ENCODE assay signal across 8 cellular contexts in genomic region chr2:121897335-121897970, GRCh38.
DNase-seq lines count a peak whose midpoint lies in the region; ATAC-seq and TF ChIP-seq lines count a peak whose summit lies in the region.

No MANE protein-coding gene starts in this region.

- H3K4me1 ChIP-seq in RWPE2 (ENCODE audit: insufficient read depth, poor library complexity, severe bottlenecking), result peaks cover 3% of the 10 kb centered on the region

- H3K27me3 Mint-ChIP-seq in activated naive CD4-positive, alpha-beta T cell treated with anti-CD3 and anti-CD28 coated beads, Interleukin-2, amount 10 ng/mL, durations not matched to agents 7 days and 5 days, result no peaks in the 10 kb centered on the region

- no peak overlapping the region for H3K27ac ChIP-seq in RWPE2 (ENCODE audit: poor library complexity, severe bottlenecking)

- DNase-seq in activated naive CD4-positive, alpha-beta T cell treated with anti-CD3 and anti-CD28 coated beads, Interleukin-2, amount 10 ng/mL, durations not matched to agents 7 days and 5 days, result peak; percentile 25
- DNase-seq in activated naive CD4-positive, alpha-beta T cell treated with anti-CD3 and anti-CD28 coated beads, Interleukin-2, amount 50 U/mL, for 16 hours, result no peak
- DNase-seq in HS-27A (ENCODE audit: low read depth), result peak; percentile 55
- DNase-seq in RWPE2 (ENCODE audit: low spot score), result no peak
- peak; percentile 15 for DNase-seq in iPS DF 19.7 (ENCODE audit: low read depth, low spot score)
- no peak for DNase-seq in ureter (ENCODE audit: low spot score)

- no peak overlapping the region for H3K27ac Mint-ChIP-seq in activated naive CD4-positive, alpha-beta T cell treated with anti-CD3 and anti-CD28 coated beads, Interleukin-2, amount 10 ng/mL, durations not matched to agents 7 days and 5 days

- peak; percentile 92 for ATAC-seq in GM21526 (IDR thresholded peaks at IDR 0.05; ENCODE audit: low FRiP score, unreplicated experiment)
- ATAC-seq in RWPE2 (ENCODE audit: low read depth), result peak; percentile 38; the same call in 1 of the 3 replicates
- no peak for ATAC-seq in HG03135 (IDR thresholded peaks at IDR 0.05; ENCODE audit: unreplicated experiment)

- H3K27me3 ChIP-seq in RWPE2 (ENCODE audit: insufficient read depth, poor library complexity, severe bottlenecking), result no peaks in the 10 kb centered on the region

- CTCF ChIA-PET in activated naive CD4-positive, alpha-beta T cell treated with anti-CD3 and anti-CD28 coated beads, Interleukin-2, amount 10 ng/mL, durations not matched to agents 7 days and 5 days (lab: Charles Lee), result interaction anchor here (0.7 to 0.8 kb wide), 3 partner anchors 9 to 30 kb away, joined by 3 to 5 read pairs (median 3); no protein-coding TSS in a partner anchor

- no peaks in the 10 kb centered on the region for H3K4me1 Mint-ChIP-seq in activated naive CD4-positive, alpha-beta T cell treated with anti-CD3 and anti-CD28 coated beads, Interleukin-2, amount 10 ng/mL, durations not matched to agents 7 days and 5 days

- H3K36me3 ChIP-seq in RWPE2 (ENCODE audit: low read depth), result no peaks in the 10 kb centered on the region

- peak; percentile 45 for TF ChIP-seq CTCF in RWPE2 (IDR thresholded peaks at IDR 0.05; ENCODE audit: poor library complexity, severe bottlenecking)

- H3K4me3 Mint-ChIP-seq in activated naive CD4-positive, alpha-beta T cell treated with anti-CD3 and anti-CD28 coated beads, Interleukin-2, amount 10 ng/mL, durations not matched to agents 7 days and 5 days, result no peak overlapping the region

- H3K4me3 ChIP-seq in RWPE2 (ENCODE audit: severe bottlenecking), result no peak overlapping the region

- no peaks in the 10 kb centered on the region for H3K9me3 ChIP-seq in RWPE2 (ENCODE audit: severe bottlenecking)

- H3K9me3 Mint-ChIP-seq in activated naive CD4-positive, alpha-beta T cell treated with anti-CD3 and anti-CD28 coated beads, Interleukin-2, amount 10 ng/mL, durations not matched to agents 7 days and 5 days, result no peaks in the 10 kb centered on the region

- H3K36me3 Mint-ChIP-seq in activated naive CD4-positive, alpha-beta T cell treated with anti-CD3 and anti-CD28 coated beads, Interleukin-2, amount 10 ng/mL, durations not matched to agents 7 days and 5 days, result no peaks in the 10 kb centered on the region

Comparison
In these comparisons a context has a peak if more than half of its experiments do, and no peak if none do; other contexts are left out.
1. DNase-seq: peak in activated naive CD4-positive, alpha-beta T cell treated with anti-CD3 and anti-CD28 coated beads, Interleukin-2, amount 10 ng/mL, durations not matched to agents 7 days and 5 days (single experiment), HS-27A (single experiment) and iPS DF 19.7 (single experiment); none in activated naive CD4-positive, alpha-beta T cell treated with anti-CD3 and anti-CD28 coated beads, Interleukin-2, amount 50 U/mL, for 16 hours (single experiment), RWPE2 (single experiment) and ureter (single experiment).